In the genomic region with DNA sequence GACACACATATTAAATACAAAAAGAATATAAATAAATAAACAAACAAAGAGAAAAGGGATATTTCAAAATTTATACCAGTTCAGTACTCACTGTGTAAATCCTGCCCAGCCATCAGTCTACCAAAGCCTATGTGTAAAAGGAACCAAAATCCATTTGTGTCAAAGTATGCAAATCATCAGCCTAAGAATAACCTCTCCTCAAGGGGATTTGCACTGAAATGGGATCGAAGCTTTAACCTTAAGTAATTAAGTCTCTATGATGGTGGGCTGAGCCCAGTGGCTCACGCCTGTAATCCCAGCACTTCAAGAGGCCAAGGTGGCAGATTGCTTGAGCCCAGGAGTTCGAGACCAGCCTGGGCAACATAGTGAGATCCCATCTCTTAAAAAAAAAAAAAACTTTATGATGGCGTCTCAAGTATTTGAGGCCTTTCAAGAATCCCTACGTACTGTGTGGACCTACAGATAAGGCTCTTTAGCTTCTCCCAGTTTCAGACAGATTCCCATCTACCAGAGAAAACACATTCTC, we compare ENCODE assay signal across 18 cellular contexts. TPM values are rescaled to one million over a fixed set of nuclear protein-coding genes. Genes with fewer than 3 reads are reported as not detected.
A peak's percentile ranks its signal among the peaks of the same experiment; 100 is the strongest.
DNase-seq lines count a peak whose midpoint lies in the region; ATAC-seq and TF ChIP-seq lines count a peak whose summit lies in the region.
"Had no signal": no experiment of that assay in that cellular context is flagged by ENCODE, and none has a peak within 500 bp of the region (broad histone marks: within the 10 kb centered on the region; RNA-seq: fewer than 3 reads in every experiment).

No MANE protein-coding gene starts in this region.

- CTCF ChIA-PET in OCI-LY7 (lab: Charles Lee; ENCODE audit: unreplicated experiment) (no interaction called here), RWPE1 (lab: Yijun Ruan, JAX) (interaction anchor here (0.9 kb wide), 1 partner anchor 98 kb away, joined by 4 read pairs; no protein-coding TSS in a partner anchor)
- CTCF ChIA-PET in activated naive CD4-positive, alpha-beta T cell treated with anti-CD3 and anti-CD28 coated beads for 36 hours (lab: Charles Lee), result no interaction called here

- POLR2A ChIA-PET in OCI-LY7 (lab: Charles Lee) (interaction anchor here (1.0 to 1.9 kb wide), 3 partner anchors 25 to 58 kb away, joined by 3 to 8 read pairs (median 3); no protein-coding TSS in a partner anchor), RWPE1 (lab: Yijun Ruan, JAX; ENCODE audit: low non-redundant PET) (no interaction called here)

- H3K27ac Mint-ChIP-seq in activated naive CD4-positive, alpha-beta T cell treated with anti-CD3 and anti-CD28 coated beads for 36 hours, result no peak overlapping the region
- H3K27ac Mint-ChIP-seq: CD4-positive, CD25-positive, alpha-beta regulatory T cell; CD8-positive, alpha-beta memory T cell had no signal

- DNase-seq in Karpas-422 (peak; percentile 95), OCI-LY7 (ENCODE audit: low spot score) (peak; percentile 40), coronary artery (ENCODE audit: low spot score) (no peak), aorta (no peak), globus pallidus (ENCODE audit: low spot score) (no peak), RWPE1 (ENCODE audit: low spot score) (no peak)
- DNase-seq in activated naive CD4-positive, alpha-beta T cell treated with anti-CD3 and anti-CD28 coated beads for 36 hours, result no peak
- DNase-seq: ACHN; BE2C; C1 segment of cervical spinal cord; CD4-positive, CD25-positive, alpha-beta regulatory T cell; CD8-positive, alpha-beta memory T cell; COR-L47; DMS 273 treated with DMSO at 0.1 percent for 48 hours; DMS53; DND-41; GM23248 had no signal

- no peak overlapping the region for H3K4me3 Mint-ChIP-seq in activated naive CD4-positive, alpha-beta T cell treated with anti-CD3 and anti-CD28 coated beads for 36 hours
- H3K4me3 Mint-ChIP-seq: CD4-positive, CD25-positive, alpha-beta regulatory T cell; CD8-positive, alpha-beta memory T cell had no signal

- no peaks in the 10 kb centered on the region for H3K27me3 ChIP-seq in Karpas-422 (ENCODE audit: low read length)
- H3K27me3 ChIP-seq in aorta (ENCODE audit: control insufficient read depth in 1 of 2, insufficient read depth in 2 of 2, low read length in 1 of 2), result no peaks in the 10 kb centered on the region
- H3K27me3 ChIP-seq: BE2C had no signal

- H3K36me3 ChIP-seq in Karpas-422 (ENCODE audit: insufficient read depth, low read length), result no peaks in the 10 kb centered on the region
- H3K36me3 ChIP-seq in OCI-LY7 (ENCODE audit: insufficient read depth, low read length), result no peaks in the 10 kb centered on the region
- H3K36me3 ChIP-seq in aorta (ENCODE audit: control insufficient read depth in 1 of 2, insufficient read depth in 2 of 2, low read length in 1 of 2), result no peaks in the 10 kb centered on the region
- H3K36me3 ChIP-seq: BE2C, HAP-1 had no signal

- H3K4me1 ChIP-seq in Karpas-422 (ENCODE audit: low read length) (peaks cover 75% of the 10 kb centered on the region), OCI-LY7 (ENCODE audit: insufficient read depth, low read length, poor library complexity, severe bottlenecking) (peaks cover 44% of the 10 kb centered on the region), aorta (ENCODE audit: control insufficient read depth in 1 of 2, insufficient read depth in 2 of 2, low read length in 2 of 2) (peaks cover 4 to 10% of the 10 kb centered on the region in 2 donors)
- H3K4me1 ChIP-seq: BE2C had no signal

- H2AFZ ChIP-seq in Karpas-422 (ENCODE audit: low read length) (no peak overlapping the region), OCI-LY7 (ENCODE audit: low read length) (peak overlapping the region; percentile 69; the same call in 1 of the 2 replicates)
- H2AFZ ChIP-seq: GM23248 had no signal

- ATAC-seq in aorta (ENCODE audit: low FRiP score), result no peak

- no peaks in the 10 kb centered on the region for H3K27me3 Mint-ChIP-seq in activated naive CD4-positive, alpha-beta T cell treated with anti-CD3 and anti-CD28 coated beads for 36 hours (ENCODE audit: low read depth)

- H3K4me3 ChIP-seq in Karpas-422 (ENCODE audit: low read length) (peak overlapping the region; percentile 48), OCI-LY7 (ENCODE audit: low read depth, low read length, poor library complexity, severe bottlenecking) (no peak overlapping the region), coronary artery (no peak overlapping the region), aorta (ENCODE audit: low read length in 2 of 2) (no peak overlapping the region)
- H3K4me3 ChIP-seq: GM23248, HAP-1 had no signal

- intact Hi-C loops in OCI-LY7 (cut with micrococcal nuclease; ENCODE audit: unreplicated experiment) (no loop called here), aorta (cut with DNase I) (loop anchor here in 1 of 2 donors (5.0 kb wide), 2 partner anchors 34 to 56 kb away; a partner anchor contains a TSS)
- intact Hi-C loops in activated naive CD4-positive, alpha-beta T cell treated with anti-CD3 and anti-CD28 coated beads for 36 hours (cut with micrococcal nuclease), result no loop called here

- 75 to 76% methylated on average over 5 of the region's 5 CpGs for WGBS in aorta, 2 donors

- no peaks in the 10 kb centered on the region for H3K9me2 ChIP-seq in Karpas-422 (replicated peaks; ENCODE audit: insufficient read depth, low read length)
- H3K9me2 ChIP-seq in OCI-LY7 (ENCODE audit: insufficient read depth, low read length), result no peaks in the 10 kb centered on the region

- H3K9me3 ChIP-seq in Karpas-422 (ENCODE audit: low read length), result no peaks in the 10 kb centered on the region
- H3K9me3 ChIP-seq in OCI-LY7 (ENCODE audit: low read length), result no peaks in the 10 kb centered on the region
- no peaks in the 10 kb centered on the region for H3K9me3 ChIP-seq in aorta (ENCODE audit: control insufficient read depth, low read length)
- H3K9me3 ChIP-seq: BE2C, HAP-1 had no signal

- H3K79me2 ChIP-seq in Karpas-422 (ENCODE audit: low read length), result no peaks in the 10 kb centered on the region
- no peaks in the 10 kb centered on the region for H3K79me2 ChIP-seq in OCI-LY7 (ENCODE audit: insufficient read depth, low read depth, low read length)

- peak overlapping the region; percentile 73 for H3K9ac ChIP-seq in Karpas-422 (ENCODE audit: low read length)
- H3K9ac ChIP-seq: GM23248 had no signal

- H3K4me1 Mint-ChIP-seq in activated naive CD4-positive, alpha-beta T cell treated with anti-CD3 and anti-CD28 coated beads for 36 hours (ENCODE audit: low read depth), result no peaks in the 10 kb centered on the region
- H3K4me1 Mint-ChIP-seq: CD4-positive, CD25-positive, alpha-beta regulatory T cell; CD8-positive, alpha-beta memory T cell had no signal

- peak overlapping the region; percentile 100 for H3K27ac ChIP-seq in Karpas-422 (ENCODE audit: low read length)
- peak overlapping the region; percentile 39 for H3K27ac ChIP-seq in OCI-LY7 (ENCODE audit: low read depth, low read length, poor library complexity, severe bottlenecking)
- peak overlapping the region; percentile 61 to 68 for H3K27ac ChIP-seq in coronary artery
- peak overlapping the region; percentile 57 to 63 for H3K27ac ChIP-seq in aorta (ENCODE audit: low read depth in 1 of 2, low read length in 2 of 2)
- no peak overlapping the region for H3K27ac ChIP-seq in RWPE1
- H3K27ac ChIP-seq: GM23248 had no signal

- H3K9me3 Mint-ChIP-seq in activated naive CD4-positive, alpha-beta T cell treated with anti-CD3 and anti-CD28 coated beads for 36 hours, result no peaks in the 10 kb centered on the region
- H3K9me3 Mint-ChIP-seq: CD4-positive, CD25-positive, alpha-beta regulatory T cell; CD8-positive, alpha-beta memory T cell had no signal

- no TSS peak for BruUV-seq in OCI-LY7 (replicated peaks; lab: Mats Ljungman, UMichigan)

- no peaks in the 10 kb centered on the region for H4K20me1 ChIP-seq in Karpas-422 (ENCODE audit: insufficient read depth, low read depth, low read length)
- H4K20me1 ChIP-seq in OCI-LY7 (ENCODE audit: insufficient read depth, low read length), result no peaks in the 10 kb centered on the region

- H3K4me2 ChIP-seq in Karpas-422 (ENCODE audit: low read depth, low read length, poor library complexity, severe bottlenecking), result peak overlapping the region; percentile 74
- H3K4me2 ChIP-seq in OCI-LY7 (ENCODE audit: low read length), result peak overlapping the region; percentile 43

- H3K36me3 Mint-ChIP-seq in activated naive CD4-positive, alpha-beta T cell treated with anti-CD3 and anti-CD28 coated beads for 36 hours (ENCODE audit: low read depth), result no peaks in the 10 kb centered on the region
- H3K36me3 Mint-ChIP-seq: CD4-positive, CD25-positive, alpha-beta regulatory T cell; CD8-positive, alpha-beta memory T cell had no signal

- TF ChIP-seq CTCF in OCI-LY7 (conservative IDR thresholded peaks at IDR 0.05; ENCODE audit: low read length) (no peak), coronary artery (IDR thresholded peaks at IDR 0.05) (no peak), RWPE1 (conservative IDR thresholded peaks at IDR 0.05; ENCODE audit: low read depth) (no peak)

RNA-seq across cellular contexts. Expression of a gene that starts 57.8 kb away (rescaled TPM):
- total RNA-seq in Karpas-422 (2014; rRNA removed; shearing (Covaris generic); ENCODE audit: low replicate concordance), result 304 and 383 TPM in 2 replicates
- 90.3 and 102 TPM in 2 replicates for total RNA-seq in OCI-LY7 (2014; rRNA removed; shearing (Covaris generic))
- 152 and 177 TPM in 2 replicates for total RNA-seq in OCI-LY7 (2022)
- 10 to 100 TPM; 55.7 to 64.2 TPM for total RNA-seq in aorta
- polyA plus RNA-seq in aorta, result 100 to 1,000 TPM in 1 of 2 donors, 10 to 100 TPM in 1; 77.0 to 106 TPM
- 100 to 1,000 TPM; 108 to 110 TPM for total RNA-seq in activated naive CD4-positive, alpha-beta T cell treated with anti-CD3 and anti-CD28 coated beads for 36 hours

Comparison
In these comparisons a context has a peak if more than half of its experiments do, and no peak if none do; other contexts are left out.
1. DNase-seq: peak in Karpas-422 (single experiment) and OCI-LY7 (single experiment); none in coronary artery (single experiment), aorta (0 of 2), globus pallidus (single experiment), activated naive CD4-positive, alpha-beta T cell treated with anti-CD3 and anti-CD28 coated beads for 36 hours (single experiment) and RWPE1 (single experiment).